In the genomic region with DNA sequence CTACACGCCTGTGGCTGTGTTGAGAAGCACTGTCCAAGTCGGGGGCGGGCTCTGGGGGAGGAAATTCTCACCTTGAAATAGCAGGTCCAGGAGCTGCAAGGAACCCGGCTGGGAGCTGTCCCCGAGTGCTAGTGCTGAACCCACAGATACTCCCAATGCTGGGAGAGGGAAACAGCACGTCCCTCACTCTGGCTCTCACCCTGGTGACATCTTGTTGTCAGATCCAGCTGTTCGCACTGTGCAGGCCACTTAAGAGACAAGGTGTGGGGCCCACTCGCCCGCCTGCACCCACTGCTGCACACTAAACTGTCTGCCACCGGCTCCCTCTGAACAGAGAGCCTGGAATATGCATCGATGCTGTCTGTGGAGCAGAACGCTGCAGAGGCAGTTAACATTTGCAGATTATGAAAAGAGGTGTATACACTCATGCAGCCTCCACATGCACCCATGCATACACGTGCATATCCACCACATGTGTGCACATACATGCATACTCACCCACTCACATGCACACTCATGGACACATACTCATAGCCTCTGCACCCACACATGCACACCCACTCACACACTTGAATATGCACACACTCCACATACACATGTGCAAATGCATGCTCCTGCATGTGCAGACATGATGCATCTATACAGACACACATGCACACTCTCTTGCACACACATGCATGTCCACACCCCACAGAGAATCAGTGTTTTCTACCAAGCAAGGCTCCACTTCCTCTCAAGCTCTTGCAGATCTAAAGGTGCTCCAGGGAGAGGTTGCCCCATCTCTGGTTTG, we compare ENCODE assay signal across 8 cellular contexts. TPM values are rescaled to one million over a fixed set of nuclear protein-coding genes. Genes with fewer than 3 reads are reported as not detected.
DNase-seq lines count a peak whose midpoint lies in the region; ATAC-seq and TF ChIP-seq lines count a peak whose summit lies in the region.

No MANE protein-coding gene starts in this region.

- 33% methylated on average over 13 of the region's 13 CpGs for WGBS in esophagus muscularis mucosa

- DNase-seq in HCT116 (ENCODE audit: low read depth, low spot score) (peak; percentile 7), T-helper 9 cell (peak; percentile 10), erythroblast (lab: John Stamatoyannopoulos, UW) (peak; percentile 31 to 38), osteoblast (ENCODE audit: insufficient read length, low spot score, missing footprints) (peak; percentile 93), esophagus muscularis mucosa (ENCODE audit: extremely low spot score) (no peak)
- no peak for DNase-seq in central memory CD4-positive, alpha-beta T cell

- POLR2A ChIA-PET in HCT116 (lab: Charles Lee) = no interaction called here

- intact Hi-C loops in HCT116 (cut with micrococcal nuclease) (loop anchor here (10.0 kb wide), 1 partner anchor 75 kb away; no protein-coding TSS in a partner anchor), esophagus muscularis mucosa (cut with DNase I) (no loop called here)

- BruUV-seq in HCT116 (replicated peaks; lab: Mats Ljungman, UMichigan) = no TSS peak

- no peak for TF ChIP-seq CTCF in HCT116 (IDR thresholded peaks at IDR 0.05 in 2 of 3, conservative IDR thresholded peaks at IDR 0.05 in 1 of 3; ENCODE audit: borderline replicate concordance in 1 of 3, insufficient read depth in 1 of 3, low read depth in 2 of 3, low read length in 2 of 3)
- no peak for TF ChIP-seq CTCF in osteoblast (IDR thresholded peaks at IDR 0.05; ENCODE audit: extremely low read depth, low read depth, low read length)
- no peak for TF ChIP-seq CTCF in esophagus muscularis mucosa (IDR thresholded peaks at IDR 0.05)

- no peak overlapping the region for H3K9ac ChIP-seq in HCT116 (ENCODE audit: low read length)

- H3K79me2 ChIP-seq in HCT116 (ENCODE audit: insufficient read depth, low read length) (no peaks in the 10 kb centered on the region), osteoblast (ENCODE audit: insufficient read depth, low read length) (no peaks in the 10 kb centered on the region)

- H3K4me2 ChIP-seq in HCT116 (ENCODE audit: low read length) (no peak overlapping the region), osteoblast (ENCODE audit: insufficient read depth, low read length) (no peak overlapping the region)

- H3K4me1 ChIP-seq in HCT116 (ENCODE audit: control insufficient read depth in 1 of 2, insufficient read depth in 2 of 2, low read length in 2 of 2) (no peaks in the 10 kb centered on the region), osteoblast (ENCODE audit: insufficient read depth, low read length) (no peaks in the 10 kb centered on the region), esophagus muscularis mucosa (no peaks in the 10 kb centered on the region)

- TF ChIP-seq POLR2A in HCT116 (IDR thresholded peaks at IDR 0.05; ENCODE audit: borderline replicate concordance, extremely low read depth, insufficient read depth, insufficient read length) = no peak
- no peak for TF ChIP-seq POLR2A in erythroblast (IDR thresholded peaks at IDR 0.05; ENCODE audit: low read length)
- no peak for TF ChIP-seq POLR2A in esophagus muscularis mucosa (IDR thresholded peaks at IDR 0.05; ENCODE audit: low read depth)

- H4K20me1 ChIP-seq in HCT116 (ENCODE audit: insufficient read depth) (no peaks in the 10 kb centered on the region), osteoblast (ENCODE audit: insufficient read depth, low read length) (peaks cover 5% of the 10 kb centered on the region)

- H3K36me3 ChIP-seq in HCT116 (ENCODE audit: control insufficient read depth in 1 of 2, insufficient read depth in 2 of 2, low read length in 2 of 2) (no peaks in the 10 kb centered on the region), osteoblast (ENCODE audit: insufficient read depth, low read length) (no peaks in the 10 kb centered on the region), esophagus muscularis mucosa (no peaks in the 10 kb centered on the region)

- H3K27ac ChIP-seq in HCT116 (ENCODE audit: low read depth, low read length) (no peak overlapping the region), osteoblast (ENCODE audit: low read depth, low read length) (no peak overlapping the region), esophagus muscularis mucosa (replicated peaks in 1 of 4) (no peak overlapping the region)

- H3K4me3 ChIP-seq in HCT116 (replicated peaks in 1 of 2; ENCODE audit: low read depth in 1 of 2, low read length in 2 of 2) = no peak overlapping the region
- no peak overlapping the region for H3K4me3 ChIP-seq in osteoblast (ENCODE audit: insufficient read depth, low read length)
- H3K4me3 ChIP-seq in esophagus muscularis mucosa = no peak overlapping the region

- RAD21 ChIA-PET in HCT116 (lab: Charles Lee; ENCODE audit: low non-redundant PET in 1 of 2, low total read pairs in 2 of 2, uncharacterized antibody in 2 of 2, unreplicated experiment in 2 of 2) = no interaction called here

- H2AFZ ChIP-seq in HCT116 (ENCODE audit: low read depth, low read length, poor library complexity, severe bottlenecking) (no peak overlapping the region), osteoblast (ENCODE audit: low read length) (no peak overlapping the region)

- no peak for TF ChIP-seq EP300 in esophagus muscularis mucosa (IDR thresholded peaks at IDR 0.05)

- H3K9me3 ChIP-seq in HCT116 (ENCODE audit: control insufficient read depth in 1 of 2, insufficient read depth in 1 of 2, low read depth in 1 of 2, low read length in 2 of 2) = no peaks in the 10 kb centered on the region
- H3K9me3 ChIP-seq in osteoblast (ENCODE audit: low read depth, low read length) = no peaks in the 10 kb centered on the region
- peaks cover 0 to 4% (median 0%) of the 10 kb centered on the region in 4 donors for H3K9me3 ChIP-seq in esophagus muscularis mucosa

- H3K9me2 ChIP-seq in HCT116 (ENCODE audit: insufficient read depth) = no peaks in the 10 kb centered on the region

- H3K27me3 ChIP-seq in HCT116 (ENCODE audit: insufficient read depth, low read length) (peaks cover 5% of the 10 kb centered on the region; the same call in 1 of the 2 replicates), osteoblast (ENCODE audit: insufficient read depth, low read length) (no peaks in the 10 kb centered on the region), esophagus muscularis mucosa (peaks cover 0 to 48% (median 0%) of the 10 kb centered on the region in 4 donors)

- CTCF ChIA-PET in HCT116 (lab: Charles Lee) = no interaction called here

- ATAC-seq in HCT116 (peak; percentile 79), HG02973 (IDR thresholded peaks at IDR 0.05; ENCODE audit: unreplicated experiment) (no peak), GM18502 (IDR thresholded peaks at IDR 0.05; ENCODE audit: poor library complexity, unreplicated experiment) (no peak)

- no peak for TF ChIP-seq RAD21 in HCT116 (IDR thresholded peaks at IDR 0.05; ENCODE audit: low read depth)

TF ChIP-seq in HCT116, 20 proteins besides CTCF, POLR2A, EP300 and RAD21:
- TF ChIP-seq SRF (IDR thresholded peaks at IDR 0.05; ENCODE audit: low read depth) = no peak
- TF ChIP-seq, protein P1, sequence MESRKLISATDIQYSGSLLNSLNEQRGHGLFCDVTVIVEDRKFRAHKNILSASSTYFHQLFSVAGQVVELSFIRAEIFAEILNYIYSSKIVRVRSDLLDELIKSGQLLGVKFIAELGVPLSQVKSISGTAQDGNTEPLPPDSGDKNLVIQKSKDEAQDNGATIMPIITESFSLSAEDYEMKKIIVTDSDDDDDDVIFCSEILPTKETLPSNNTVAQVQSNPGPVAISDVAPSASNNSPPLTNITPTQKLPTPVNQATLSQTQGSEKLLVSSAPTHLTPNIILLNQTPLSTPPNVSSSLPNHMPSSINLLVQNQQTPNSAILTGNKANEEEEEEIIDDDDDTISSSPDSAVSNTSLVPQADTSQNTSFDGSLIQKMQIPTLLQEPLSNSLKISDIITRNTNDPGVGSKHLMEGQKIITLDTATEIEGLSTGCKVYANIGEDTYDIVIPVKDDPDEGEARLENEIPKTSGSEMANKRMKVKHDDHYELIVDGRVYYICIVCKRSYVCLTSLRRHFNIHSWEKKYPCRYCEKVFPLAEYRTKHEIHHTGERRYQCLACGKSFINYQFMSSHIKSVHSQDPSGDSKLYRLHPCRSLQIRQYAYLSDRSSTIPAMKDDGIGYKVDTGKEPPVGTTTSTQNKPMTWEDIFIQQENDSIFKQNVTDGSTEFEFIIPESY (IDR thresholded peaks at IDR 0.05; ENCODE audit: extremely low read depth, insufficient replicate concordance, low read length) = no peak
- TF ChIP-seq SIN3A (IDR thresholded peaks at IDR 0.05; ENCODE audit: low read depth) = no peak
- no peak for TF ChIP-seq SP1 (IDR thresholded peaks at IDR 0.05; ENCODE audit: low read depth)
- TF ChIP-seq EZH2phosphoT487 (IDR thresholded peaks at IDR 0.05; ENCODE audit: borderline replicate concordance) = no peak
- TF ChIP-seq JUND (IDR thresholded peaks at IDR 0.05) = no peak
- TF ChIP-seq, protein P2, sequence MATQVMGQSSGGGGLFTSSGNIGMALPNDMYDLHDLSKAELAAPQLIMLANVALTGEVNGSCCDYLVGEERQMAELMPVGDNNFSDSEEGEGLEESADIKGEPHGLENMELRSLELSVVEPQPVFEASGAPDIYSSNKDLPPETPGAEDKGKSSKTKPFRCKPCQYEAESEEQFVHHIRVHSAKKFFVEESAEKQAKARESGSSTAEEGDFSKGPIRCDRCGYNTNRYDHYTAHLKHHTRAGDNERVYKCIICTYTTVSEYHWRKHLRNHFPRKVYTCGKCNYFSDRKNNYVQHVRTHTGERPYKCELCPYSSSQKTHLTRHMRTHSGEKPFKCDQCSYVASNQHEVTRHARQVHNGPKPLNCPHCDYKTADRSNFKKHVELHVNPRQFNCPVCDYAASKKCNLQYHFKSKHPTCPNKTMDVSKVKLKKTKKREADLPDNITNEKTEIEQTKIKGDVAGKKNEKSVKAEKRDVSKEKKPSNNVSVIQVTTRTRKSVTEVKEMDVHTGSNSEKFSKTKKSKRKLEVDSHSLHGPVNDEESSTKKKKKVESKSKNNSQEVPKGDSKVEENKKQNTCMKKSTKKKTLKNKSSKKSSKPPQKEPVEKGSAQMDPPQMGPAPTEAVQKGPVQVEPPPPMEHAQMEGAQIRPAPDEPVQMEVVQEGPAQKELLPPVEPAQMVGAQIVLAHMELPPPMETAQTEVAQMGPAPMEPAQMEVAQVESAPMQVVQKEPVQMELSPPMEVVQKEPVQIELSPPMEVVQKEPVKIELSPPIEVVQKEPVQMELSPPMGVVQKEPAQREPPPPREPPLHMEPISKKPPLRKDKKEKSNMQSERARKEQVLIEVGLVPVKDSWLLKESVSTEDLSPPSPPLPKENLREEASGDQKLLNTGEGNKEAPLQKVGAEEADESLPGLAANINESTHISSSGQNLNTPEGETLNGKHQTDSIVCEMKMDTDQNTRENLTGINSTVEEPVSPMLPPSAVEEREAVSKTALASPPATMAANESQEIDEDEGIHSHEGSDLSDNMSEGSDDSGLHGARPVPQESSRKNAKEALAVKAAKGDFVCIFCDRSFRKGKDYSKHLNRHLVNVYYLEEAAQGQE (IDR thresholded peaks at IDR 0.05; ENCODE audit: low read depth) = peak; percentile 93
- no peak for TF ChIP-seq EZH2 (IDR thresholded peaks at IDR 0.05)

RNA-seq across cellular contexts. Expression of gene MGAT5B, which starts 42.0 kb away (rescaled TPM):
- total RNA-seq in HCT116 (2021; ENCODE audit: unreplicated experiment) (4.4 TPM), osteoblast (0.36 and 0.59 TPM in 2 replicates), esophagus muscularis mucosa (1 to 10 TPM in 1 of 4 donors, under 1 TPM in 3; under 0.01 to 1.7 (median 0.43) TPM)
- 3.8 and 5.0 TPM in 2 replicates for polyA plus RNA-seq in HCT116 (2012)

Comparison
In these comparisons a context has a peak if more than half of its experiments do, and no peak if none do; other contexts are left out.
1. DNase-seq: peak in HCT116 (single experiment), T-helper 9 cell (single experiment), erythroblast (2 of 2) and osteoblast (single experiment); none in esophagus muscularis mucosa (single experiment) and central memory CD4-positive, alpha-beta T cell (single experiment).